In the genomic region with DNA sequence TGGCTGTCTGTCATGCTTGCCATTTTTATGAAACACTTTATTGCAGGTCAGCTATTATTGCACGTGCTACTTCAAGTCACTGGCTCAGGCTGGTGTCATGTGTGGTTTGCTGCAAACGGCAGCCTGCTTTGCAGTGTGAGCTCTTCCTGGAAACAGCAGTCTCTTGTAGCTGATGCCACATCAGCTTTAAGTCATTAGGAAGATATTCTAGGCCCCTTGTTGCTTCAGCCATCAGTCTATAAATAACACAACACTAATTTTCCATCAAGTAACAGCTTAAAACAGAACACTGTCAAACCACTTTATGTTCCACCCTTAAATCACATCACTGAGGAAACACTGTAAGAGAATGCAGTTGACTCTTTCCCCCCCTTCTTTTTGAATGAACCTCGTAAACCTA, we compare ENCODE assay signal across 17 cellular contexts.
DNase-seq lines count a peak whose midpoint lies in the region; ATAC-seq and TF ChIP-seq lines count a peak whose summit lies in the region.
"Had no signal": no experiment of that assay in that cellular context is flagged by ENCODE, and none has a peak within 500 bp of the region (broad histone marks: within the 10 kb centered on the region; RNA-seq: fewer than 3 reads in every experiment).

No MANE protein-coding gene starts in this region.

- DNase-seq in AG08396 (ENCODE audit: low spot score) (peak; percentile 51), EH (ENCODE audit: low read depth) (peak; percentile 77), NOMO-1 (lab: John Stamatoyannopoulos, UW; ENCODE audit: unreplicated experiment in 2 of 2) (peak; percentile 51 to 72), foreskin fibroblast (peak; percentile 68 to 82), 8988T (no peak), lower lobe of right lung (no peak)
- DNase-seq: activated CD4-positive, CD25-positive, alpha-beta regulatory T cell; cerebellar nuclear complex; HCEC 1CT; KG1; NCI-H1694; NCI-H526 treated with DMSO at 0.1 percent for 48 hours; ovary; spleen; stomach had no signal

- H3K4me1 ChIP-seq in lower lobe of right lung, result no peaks in the 10 kb centered on the region
- H3K4me1 ChIP-seq: spleen, stomach had no signal

- no peak overlapping the region for H3K27ac ChIP-seq in lower lobe of right lung
- H3K27ac ChIP-seq: ovary, stomach, vagina had no signal

- no peak for ATAC-seq in GM18868 (IDR thresholded peaks at IDR 0.05; ENCODE audit: unreplicated experiment)
- ATAC-seq in lower lobe of right lung, result no peak

- no peaks in the 10 kb centered on the region for H3K27me3 ChIP-seq in lower lobe of right lung (ENCODE audit: low read depth)
- H3K27me3 ChIP-seq: ovary, spleen, stomach, vagina had no signal

- H3K9me3 ChIP-seq in lower lobe of right lung, result no peaks in the 10 kb centered on the region
- H3K9me3 ChIP-seq: ovary, spleen, stomach, vagina had no signal

- peaks cover 5% of the 10 kb centered on the region for H3K36me3 ChIP-seq in lower lobe of right lung
- H3K36me3 ChIP-seq: ovary, vagina had no signal

- TF ChIP-seq CTCF in foreskin fibroblast (IDR thresholded peaks at IDR 0.05; ENCODE audit: low read depth, low read length) (no peak), lower lobe of right lung (IDR thresholded peaks at IDR 0.05) (no peak)

- H3K4me3 ChIP-seq in foreskin fibroblast (ENCODE audit: low read depth in 1 of 2, low read length in 2 of 2), result no peak overlapping the region
- no peak overlapping the region for H3K4me3 ChIP-seq in lower lobe of right lung
- H3K4me3 ChIP-seq: ovary, spleen, stomach, vagina had no signal

- intact Hi-C loops in lower lobe of right lung (cut with DNase I), result no loop called here

Comparison
In these comparisons a context has a peak if more than half of its experiments do, and no peak if none do; other contexts are left out.
1. DNase-seq: peak in AG08396 (single experiment), EH (single experiment), NOMO-1 (2 of 2) and foreskin fibroblast (2 of 2); none in 8988T (single experiment) and lower lobe of right lung (single experiment).